16 cellular contexts compared by ENCODE assay signal in the genomic region with DNA sequence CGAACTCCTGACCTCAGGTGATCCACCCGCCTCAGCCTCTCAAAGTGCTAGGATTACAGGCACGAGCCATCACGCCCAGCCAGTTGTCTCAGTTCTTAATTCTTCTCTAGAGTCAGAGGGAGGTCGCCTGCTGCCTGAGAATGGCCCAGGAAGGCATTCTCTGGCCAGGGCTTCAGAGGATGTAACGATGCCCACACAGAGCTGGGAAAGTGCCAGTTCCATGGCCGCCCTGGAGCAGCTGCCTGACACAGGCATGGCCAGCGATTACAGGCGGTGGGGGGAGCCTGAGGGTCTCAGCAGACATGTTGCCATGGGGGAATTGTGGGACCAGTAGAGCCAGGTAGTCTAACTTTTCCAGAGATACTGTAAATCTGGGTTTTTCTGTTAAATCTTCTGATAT. TPM values are rescaled to one million over a fixed set of nuclear protein-coding genes. Genes with fewer than 3 reads are reported as not detected.
DNase-seq lines count a peak whose midpoint lies in the region; ATAC-seq and TF ChIP-seq lines count a peak whose summit lies in the region.
"Had no signal": no experiment of that assay in that cellular context is flagged by ENCODE, and none has a peak within 500 bp of the region (broad histone marks: within the 10 kb centered on the region; RNA-seq: fewer than 3 reads in every experiment).

No MANE protein-coding gene starts in this region.

- intact Hi-C loops in Right ventricle myocardium inferior (cut with DNase I) (no loop called here), spleen (cut with DNase I; ENCODE audit: low total_unique reads) (loop anchor here (10.0 kb wide), 1 partner anchor 158 kb away; no protein-coding TSS in a partner anchor)

- H3K36me3 ChIP-seq in right atrium auricular region (no peaks in the 10 kb centered on the region), neuronal stem cell (replicated peaks in 1 of 2; ENCODE audit: control insufficient read depth in 2 of 2, insufficient read depth in 2 of 2, low read length in 2 of 2) (no peaks in the 10 kb centered on the region), spleen (no peaks in the 10 kb centered on the region)
- H3K36me3 ChIP-seq: BLaER1 had no signal

- H3K4me3 ChIP-seq in right atrium auricular region (no peak overlapping the region), neuronal stem cell (ENCODE audit: low read length in 2 of 2) (no peak overlapping the region), spleen (no peak overlapping the region)
- H3K4me3 ChIP-seq: BLaER1 had no signal

- H2BK120ac ChIP-seq in neuronal stem cell (ENCODE audit: low read depth, low read length): no peak overlapping the region

- peak overlapping the region; percentile 45 for H2BK15ac ChIP-seq in neuronal stem cell (ENCODE audit: low read length)

- H2BK5ac ChIP-seq in neuronal stem cell (ENCODE audit: low read length): no peak overlapping the region

- no peak overlapping the region for H3K4me2 ChIP-seq in neuronal stem cell (ENCODE audit: insufficient read depth, low read length, poor library complexity, severe bottlenecking)
- H3K4me2 ChIP-seq: BLaER1 had no signal

- no peak overlapping the region for H3K27ac ChIP-seq in right atrium auricular region
- H3K27ac ChIP-seq in neuronal stem cell (replicated peaks; ENCODE audit: low read length): no peak overlapping the region
- H3K27ac ChIP-seq in spleen: no peak overlapping the region
- H3K27ac ChIP-seq: BLaER1 had no signal

- no peak overlapping the region for H3K14ac ChIP-seq in neuronal stem cell (ENCODE audit: low read length)

- no peak overlapping the region for H4K8ac ChIP-seq in neuronal stem cell (ENCODE audit: low read depth, low read length)

- H3K4me1 ChIP-seq in right atrium auricular region (no peaks in the 10 kb centered on the region), neuronal stem cell (ENCODE audit: control insufficient read depth in 2 of 2, insufficient read depth in 1 of 2, low read depth in 1 of 2, low read length in 2 of 2) (peaks cover under 1 to 13% of the 10 kb centered on the region in 2 donors), spleen (peaks cover 0 to 22% (median 7%) of the 10 kb centered on the region in 6 donors)

- no peak overlapping the region for H4K91ac ChIP-seq in neuronal stem cell (ENCODE audit: low read depth, low read length, poor library complexity)

- no peak overlapping the region for H2BK12ac ChIP-seq in neuronal stem cell (ENCODE audit: low read length)

- peak overlapping the region; percentile 68 for H3K18ac ChIP-seq in neuronal stem cell (ENCODE audit: low read length)

- H3K79me1 ChIP-seq in neuronal stem cell (ENCODE audit: low read depth, low read length): no peaks in the 10 kb centered on the region

- H3K27me3 ChIP-seq in right atrium auricular region: no peaks in the 10 kb centered on the region
- H3K27me3 ChIP-seq in neuronal stem cell (ENCODE audit: control insufficient read depth in 3 of 3, insufficient read depth in 3 of 3, low read depth in 1 of 3, low read length in 3 of 3): peaks cover 0 to 33% (median 0%) of the 10 kb centered on the region in 3 experiments
- H3K27me3 ChIP-seq in spleen (replicated peaks in 1 of 7): no peaks in the 10 kb centered on the region
- H3K27me3 ChIP-seq: BLaER1 had no signal

- TF ChIP-seq CTCF in right atrium auricular region (IDR thresholded peaks at IDR 0.05): no peak
- TF ChIP-seq CTCF in spleen (IDR thresholded peaks at IDR 0.05 in 8 of 11, conservative IDR thresholded peaks at IDR 0.05 in 3 of 11): no peak

- no peak overlapping the region for H3K23ac ChIP-seq in neuronal stem cell (ENCODE audit: low read depth, low read length, poor library complexity)

- no CpG with 5 or more reads among the region's 9 CpGs for WGBS in neuronal stem cell (ENCODE audit: extremely low coverage in 2 of 2, insufficient read length in 2 of 2, insufficient replicate concordance in 1 of 2), 2 donors
- 87 to 94% (median 91%) methylated on average over 9 of the region's 9 CpGs for WGBS in spleen, 5 donors

- H2AK5ac ChIP-seq in neuronal stem cell (ENCODE audit: low read depth, low read length): peak overlapping the region; percentile 83

- ATAC-seq in Right ventricle myocardium inferior: no peak
- ATAC-seq in left lobe of liver: no peak
- ATAC-seq: HepG2 had no signal

- H3K4ac ChIP-seq in neuronal stem cell (ENCODE audit: low read length): no peak overlapping the region

- H3K9me3 ChIP-seq in right atrium auricular region (no peaks in the 10 kb centered on the region), neuronal stem cell (replicated peaks in 1 of 2; ENCODE audit: control insufficient read depth in 2 of 2, insufficient read depth in 1 of 2, low read depth in 1 of 2, low read length in 2 of 2) (no peaks in the 10 kb centered on the region), spleen (no peaks in the 10 kb centered on the region)
- H3K9me3 ChIP-seq: BLaER1 had no signal

- DNase-seq in Right ventricle myocardium inferior (ENCODE audit: missing footprints) (peak; percentile 28), right atrium auricular region (ENCODE audit: low spot score) (no peak), cerebellar cortex (ENCODE audit: low spot score) (peak; percentile 33), neuronal stem cell (ENCODE audit: low spot score) (no peak), spleen (peak; percentile 43), left lobe of liver (ENCODE audit: low spot score) (no peak), NCI-H2107 (lab: John Stamatoyannopoulos, UW) (no peak)
- no peak for DNase-seq in stimulated activated naive CD4-positive, alpha-beta T cell (lab: John Stamatoyannopoulos, UW)
- DNase-seq: 8988T; CD4-positive, alpha-beta memory T cell; DMS153; DMS79; GF-D8; H9 had no signal

- no peak for TF ChIP-seq POLR2A in spleen (IDR thresholded peaks at IDR 0.05)

- no peak overlapping the region for H3K9ac ChIP-seq in neuronal stem cell (ENCODE audit: low read depth, low read length, poor library complexity)
- H3K9ac ChIP-seq: BLaER1 had no signal

- H2AFZ ChIP-seq in neuronal stem cell (ENCODE audit: low read length): no peak overlapping the region

RNA-seq across cellular contexts. Expression of a gene that starts 25.6 kb away (rescaled TPM):
- total RNA-seq in Right ventricle myocardium inferior (18.6 TPM), right atrium auricular region (1 to 10 TPM; 6.0 to 8.1 TPM), spleen (10 to 100 TPM; 28.4 to 64.6 (median 42.0) TPM), left lobe of liver (8.3 TPM)
- 47.2 TPM for polyA plus RNA-seq in neuronal stem cell (2013, experiment 1 of 2)
- polyA plus RNA-seq in neuronal stem cell (2013, experiment 2 of 2): 47.4 TPM
- polyA plus RNA-seq in spleen: 10 to 100 TPM in 2 of 3 donors, 1 to 10 TPM in 1; 9.0 to 17.1 (median 10.5) TPM

Comparison
In these comparisons a context has a peak if more than half of its experiments do, and no peak if none do; other contexts are left out.
1. DNase-seq: peak in Right ventricle myocardium inferior (single experiment), cerebellar cortex (single experiment) and spleen (single experiment); none in right atrium auricular region (single experiment), neuronal stem cell (single experiment), left lobe of liver (single experiment), NCI-H2107 (single experiment) and stimulated activated naive CD4-positive, alpha-beta T cell (0 of 6).